ENCODE assay signal across 29 cellular contexts in the genomic region with DNA sequence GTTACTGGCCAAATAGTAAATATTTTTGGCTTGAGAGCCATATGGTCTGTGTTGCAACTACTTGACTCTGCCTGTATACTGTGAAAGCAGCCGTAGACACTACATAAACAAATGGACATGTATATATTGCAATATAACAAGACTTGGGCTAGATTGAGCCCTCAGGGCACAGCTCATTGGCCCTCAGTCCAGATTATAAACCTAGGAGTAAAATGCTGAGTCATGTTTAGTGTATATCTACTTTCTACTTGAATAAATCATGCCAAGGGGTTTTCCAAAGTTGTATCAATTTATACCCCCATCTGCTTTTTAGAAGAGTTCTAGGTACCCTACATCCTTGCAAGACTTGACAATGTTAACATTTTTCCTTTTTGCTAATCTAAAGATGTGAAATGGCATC. TPM values are rescaled to one million over a fixed set of nuclear protein-coding genes. Genes with fewer than 3 reads are reported as not detected.
A peak's percentile ranks its signal among the peaks of the same experiment; 100 is the strongest.
DNase-seq lines count a peak whose midpoint lies in the region; ATAC-seq, FAIRE-seq and TF ChIP-seq lines count a peak whose summit lies in the region.
"Had no signal": no experiment of that assay in that cellular context is flagged by ENCODE, and none has a peak within 500 bp of the region (broad histone marks: within the 10 kb centered on the region; RNA-seq: fewer than 3 reads in every experiment).

No MANE protein-coding gene starts in this region.

- dilution Hi-C loops in mammary epithelial cell (cut with HindIII; ENCODE audit: low sequenced_read_pairs) = no loop called here

- H3K4me1 ChIP-seq in mammary epithelial cell (ENCODE audit: insufficient read depth, low read length) = no peaks in the 10 kb centered on the region
- H3K4me1 ChIP-seq in HepG2 (ENCODE audit: insufficient read depth, low read length) = no peaks in the 10 kb centered on the region
- H3K4me1 ChIP-seq: thyroid gland, uterus had no signal

- TF ChIP-seq RAD21 in HepG2 (CRISPR knock-in tag; IDR thresholded peaks at IDR 0.05) = no peak

- 33% methylated on average over 1 of the region's 1 CpG for WGBS in mammary epithelial cell (ENCODE audit: low coverage, missing lambda C conversion rate)
- 0% methylated on average over 1 of the region's 1 CpG for WGBS in HepG2 (ENCODE audit: low lambda C conversion rate)

- CTCF ChIA-PET in mammary epithelial cell (lab: Charles Lee; ENCODE audit: low non-redundant PET) (no interaction called here), HepG2 (lab: Yijun Ruan, JAX; ENCODE audit: low intra/inter-chr PET ratio, low total read pairs) (no interaction called here)

- no TSS peak for BruUV-seq in mammary epithelial cell (replicated peaks; lab: Mats Ljungman, UMichigan)
- BruUV-seq in HepG2 (replicated peaks; lab: Mats Ljungman, UMichigan) = no TSS peak

- H3K27me3 ChIP-seq in mammary epithelial cell (ENCODE audit: insufficient read depth, low read length) (no peaks in the 10 kb centered on the region), HepG2 (ENCODE audit: control insufficient read depth in 1 of 2, insufficient read depth in 2 of 2, low read length in 2 of 2) (no peaks in the 10 kb centered on the region)
- H3K27me3 ChIP-seq: thyroid gland, uterus had no signal

- no peak for FAIRE-seq in HepG2 (lab: Jason Lieb, UNC)

- H2AFZ ChIP-seq in mammary epithelial cell (ENCODE audit: low read depth, low read length) (no peak overlapping the region), HepG2 (ENCODE audit: low read length) (no peak overlapping the region)

- TF ChIP-seq EP300 in HepG2 (IDR thresholded peaks at IDR 0.05; ENCODE audit: low read depth in 2 of 2, low read length in 2 of 2) = no peak
- no peak for TF ChIP-seq EP300 in HepG2 (CRISPR knock-in tag; IDR thresholded peaks at IDR 0.05; ENCODE audit: borderline replicate concordance)

- intact Hi-C loops in mammary epithelial cell (cut with micrococcal nuclease) = no loop called here
- intact Hi-C loops in HepG2 (cut with micrococcal nuclease; ENCODE audit: unreplicated experiment) = no loop called here

- DNase-seq in NCI-H82 (lab: John Stamatoyannopoulos, UW) = peak; percentile 11
- no peak for DNase-seq in NCI-H82 treated with DMSO at 0.1 percent for 48 hours (lab: John Stamatoyannopoulos, UW; ENCODE audit: unreplicated experiment)
- peak; percentile 18 for DNase-seq in NCI-H460 (ENCODE audit: extremely low read depth, low read depth)
- peak; percentile 6 for DNase-seq in mammary epithelial cell
- no peak for DNase-seq in HepG2 (ENCODE audit: low spot score)
- DNase-seq in NCI-H526 treated with DMSO at 0.1 percent for 48 hours (lab: John Stamatoyannopoulos, UW) = no peak
- no peak for DNase-seq in 8988T
- no peak for DNase-seq in pons (ENCODE audit: low spot score)
- DNase-seq: activated CD4-positive, alpha-beta T cell treated with anti-CD3 and anti-CD28 coated beads, Interleukin-2, amount 50 U/mL, for 4 hours; activated CD4-positive, CD25-positive, alpha-beta regulatory T cell; activated CD8-positive, alpha-beta memory T cell treated with anti-CD3 and anti-CD28 coated beads, Interleukin-2, amount 10 ng/mL, durations not matched to agents 7 days and 5 days; activated gamma-delta T cell treated with Interleukin-2 at 50 U/mL for 16 hours; activated T-cell treated with anti-CD3 and anti-CD28 coated beads, Interleukin-2, amount 50 U/mL, for 4 hours; AML-193; CD4-positive, alpha-beta memory T cell; dermis blood vessel endothelial cell; endodermal cell; hippocampal formation; Kasumi-1; left cardiac atrium; NCI-H146; stimulated activated CD4-positive, alpha-beta T cell treated with anti-CD3 and anti-CD28 coated beads, Interleukin-4, amount 100 ng/mL, for 24 hours; thyroid gland; uterus had no signal

- H3K79me2 ChIP-seq in mammary epithelial cell (ENCODE audit: insufficient read depth, low read length) (no peaks in the 10 kb centered on the region), HepG2 (ENCODE audit: insufficient read depth, low read length) (no peaks in the 10 kb centered on the region)

- in situ Hi-C loops in mammary epithelial cell (cut with MboI; ENCODE audit: low sequenced_read_pairs in 2 of 2) (no loop called here), HepG2 (cut with HindIII; ENCODE audit: extremely low pct_ligation_motif_present, low pct_unique_long_range_greater_than_20kb) (no loop called here)

- H3K4me3 ChIP-seq in mammary epithelial cell (replicated peaks in 1 of 3; ENCODE audit: insufficient read depth in 1 of 3, low read depth in 2 of 3, low read length in 3 of 3) (no peak overlapping the region), HepG2 (replicated peaks in 1 of 3; ENCODE audit: insufficient read depth in 1 of 3, low read depth in 2 of 3, low read length in 3 of 3) (no peak overlapping the region)
- H3K4me3 ChIP-seq: GM23338, SK-N-MC, thyroid gland, uterus had no signal

- H3K9me3 ChIP-seq in mammary epithelial cell (replicated peaks; ENCODE audit: insufficient read depth, low read length) (no peaks in the 10 kb centered on the region), HepG2 (ENCODE audit: low read length) (no peaks in the 10 kb centered on the region)
- H3K9me3 ChIP-seq: thyroid gland, uterus had no signal

- no peaks in the 10 kb centered on the region for H4K20me1 ChIP-seq in mammary epithelial cell (ENCODE audit: insufficient read depth, low read length)
- no peaks in the 10 kb centered on the region for H4K20me1 ChIP-seq in HepG2 (ENCODE audit: insufficient read depth, low read length)

- no peak for ATAC-seq in HepG2
- ATAC-seq: activated CD8-positive, alpha-beta memory T cell treated with anti-CD3 and anti-CD28 coated beads, Interleukin-2, amount 10 ng/mL, durations not matched to agents 7 days and 5 days; activated T-cell treated with anti-CD3 and anti-CD28 coated beads, Interleukin-2, amount 50 U/mL, for 4 hours; esophagus mucosa; GM23338; left cardiac atrium had no signal

- no peak overlapping the region for H3K4me2 ChIP-seq in mammary epithelial cell (ENCODE audit: insufficient read depth, low read depth, low read length)
- H3K4me2 ChIP-seq in HepG2 (ENCODE audit: low read depth, low read length) = no peak overlapping the region
- H3K4me2 ChIP-seq: GM23338 had no signal

- H3K27ac ChIP-seq in mammary epithelial cell (ENCODE audit: insufficient read depth, low read depth, low read length) (no peak overlapping the region), HepG2 (ENCODE audit: extremely low read length, insufficient read depth, low read length) (no peak overlapping the region)
- H3K27ac ChIP-seq: SK-N-MC, thyroid gland, uterus had no signal

- no peak for TF ChIP-seq POLR2A in HepG2 (IDR thresholded peaks at IDR 0.05; ENCODE audit: insufficient read depth in 1 of 2, low read depth in 2 of 2, low read length in 2 of 2)

- no peak overlapping the region for H3K9ac ChIP-seq in mammary epithelial cell (ENCODE audit: insufficient read depth, low read length)
- H3K9ac ChIP-seq in HepG2 (ENCODE audit: insufficient read depth, low read depth, low read length) = no peak overlapping the region

- TF ChIP-seq CTCF in mammary epithelial cell (conservative IDR thresholded peaks at IDR 0.05 in 1 of 2, IDR thresholded peaks at IDR 0.05 in 1 of 2; ENCODE audit: extremely low read depth in 1 of 2, insufficient read depth in 1 of 2, low read depth in 1 of 2, low read length in 2 of 2) = no peak
- TF ChIP-seq CTCF in HepG2 (CRISPR knock-in tag; IDR thresholded peaks at IDR 0.05) = no peak

- POLR2A ChIA-PET in HepG2 (lab: Yijun Ruan, JAX) = no interaction called here

- H3K36me3 ChIP-seq in mammary epithelial cell (ENCODE audit: insufficient read depth, low read length) = no peaks in the 10 kb centered on the region
- no peaks in the 10 kb centered on the region for H3K36me3 ChIP-seq in HepG2 (replicated peaks in 1 of 2; ENCODE audit: control insufficient read depth in 1 of 2, insufficient read depth in 2 of 2, low read length in 2 of 2)
- H3K36me3 ChIP-seq: thyroid gland, uterus had no signal

RNA-seq across cellular contexts. Expression of a gene that starts 27.4 kb away (rescaled TPM):
- total RNA-seq in NCI-H460 (2014; rRNA removed; shearing (Covaris generic)) = not detected in 2 replicates
- polyA plus RNA-seq in NCI-H460 (2014; cell fraction: nucleus; rRNA removed) = 0.08 TPM in 1 of 2 replicates, not detected in the other
- under 1 TPM in 1 of 2 donors, not detected in 1; 0.28 TPM for total RNA-seq in mammary epithelial cell
- polyA plus RNA-seq in mammary epithelial cell = not detected
- not detected for polyA minus RNA-seq in mammary epithelial cell
- total RNA-seq in HepG2 (2016; rRNA removed; fragmentation: Illumina TruSeq; extraction: Trizol) = not detected in 2 replicates
- total RNA-seq in HepG2 (2016; cell fraction: cytosol; rRNA removed; fragmentation: Illumina TruSeq; extraction: Trizol; ENCODE audit: low read depth) = not detected in 2 replicates
- not detected in 2 replicates for total RNA-seq in HepG2 (2016; cell fraction: insoluble cytoplasmic fraction; rRNA removed; fragmentation: Illumina TruSeq; extraction: Trizol)
- total RNA-seq in HepG2 (2016; cell fraction: membrane; rRNA removed; fragmentation: Illumina TruSeq; extraction: Trizol) = not detected in 2 replicates
- total RNA-seq in HepG2 (2016; cell fraction: nucleus; rRNA removed; fragmentation: Illumina TruSeq; extraction: Trizol) = not detected in 2 replicates
- polyA plus RNA-seq in HepG2 (2011; rRNA removed) = not detected in 2 replicates
- polyA plus RNA-seq in HepG2 (2011; cell fraction: cytosol; rRNA removed) = not detected in 2 replicates
- 0.23 TPM in 1 of 2 replicates, not detected in the other for polyA plus RNA-seq in HepG2 (2011; cell fraction: nucleus; rRNA removed)
- polyA plus RNA-seq in HepG2 (2012) = not detected in 2 replicates
- polyA plus RNA-seq in HepG2 (2016; cell fraction: cytosol; fragmentation: Illumina TruSeq; extraction: Trizol; ENCODE audit: low read depth) = not detected in 2 replicates
- not detected in 2 replicates for polyA plus RNA-seq in HepG2 (2016; cell fraction: insoluble cytoplasmic fraction; fragmentation: Illumina TruSeq; extraction: Trizol; ENCODE audit: low read depth)
- polyA plus RNA-seq in HepG2 (2016; cell fraction: membrane; fragmentation: Illumina TruSeq; extraction: Trizol; ENCODE audit: low read depth) = not detected in 2 replicates
- not detected in 2 replicates for polyA plus RNA-seq in HepG2 (2016; cell fraction: nucleus; fragmentation: Illumina TruSeq; extraction: Trizol; ENCODE audit: insufficient read depth, low read depth)
- not detected in 2 replicates for polyA minus RNA-seq in HepG2 (2011; rRNA and poly(A)+ RNA removed; ENCODE audit: low replicate concordance)
- polyA minus RNA-seq in HepG2 (2011; cell fraction: cytosol; rRNA and poly(A)+ RNA removed) = not detected in 2 replicates
- not detected in 2 replicates for polyA minus RNA-seq in HepG2 (2011; cell fraction: nucleus; rRNA and poly(A)+ RNA removed)
- total RNA-seq: A172; activated T-cell treated with anti-CD3 and anti-CD28 coated beads, Interleukin-2, amount 50 U/mL, for 4 hours; CD4-positive, alpha-beta memory T cell; dermis blood vessel endothelial cell; pulmonary artery endothelial cell had no signal
- polyA plus RNA-seq: CD4-positive, alpha-beta memory T cell had no signal

RNA-seq across cellular contexts. Expression of a gene that starts 41.3 kb away (rescaled TPM):
- total RNA-seq in NCI-H460 (2014; rRNA removed; shearing (Covaris generic)) = 31.5 and 35.8 TPM in 2 replicates
- polyA plus RNA-seq in NCI-H460 (2014; cell fraction: nucleus; rRNA removed) = 45.9 and 55.8 TPM in 2 replicates
- 10 to 100 TPM; 44.3 to 50.7 TPM for total RNA-seq in mammary epithelial cell
- polyA plus RNA-seq in mammary epithelial cell = 10.4 TPM
- 97.7 TPM for polyA minus RNA-seq in mammary epithelial cell
- 43.4 and 65.0 TPM in 2 replicates for total RNA-seq in HepG2 (2016; rRNA removed; fragmentation: Illumina TruSeq; extraction: Trizol)
- total RNA-seq in HepG2 (2016; cell fraction: cytosol; rRNA removed; fragmentation: Illumina TruSeq; extraction: Trizol; ENCODE audit: low read depth) = 2.5 and 3.7 TPM in 2 replicates
- 41.0 and 59.0 TPM in 2 replicates for total RNA-seq in HepG2 (2016; cell fraction: insoluble cytoplasmic fraction; rRNA removed; fragmentation: Illumina TruSeq; extraction: Trizol)
- 6.3 and 6.4 TPM in 2 replicates for total RNA-seq in HepG2 (2016; cell fraction: membrane; rRNA removed; fragmentation: Illumina TruSeq; extraction: Trizol)
- total RNA-seq in HepG2 (2016; cell fraction: nucleus; rRNA removed; fragmentation: Illumina TruSeq; extraction: Trizol) = 49.7 and 54.1 TPM in 2 replicates
- 12.1 and 12.3 TPM in 2 replicates for polyA plus RNA-seq in HepG2 (2011; rRNA removed)
- polyA plus RNA-seq in HepG2 (2011; cell fraction: cytosol; rRNA removed) = 4.7 and 6.7 TPM in 2 replicates
- 26.2 and 26.3 TPM in 2 replicates for polyA plus RNA-seq in HepG2 (2011; cell fraction: nucleus; rRNA removed)
- polyA plus RNA-seq in HepG2 (2012) = 17.4 and 23.5 TPM in 2 replicates
- polyA plus RNA-seq in HepG2 (2016; cell fraction: cytosol; fragmentation: Illumina TruSeq; extraction: Trizol; ENCODE audit: low read depth) = 0.51 and 0.87 TPM in 2 replicates
- polyA plus RNA-seq in HepG2 (2016; cell fraction: insoluble cytoplasmic fraction; fragmentation: Illumina TruSeq; extraction: Trizol; ENCODE audit: low read depth) = 24.1 and 25.2 TPM in 2 replicates
- 2.3 and 2.5 TPM in 2 replicates for polyA plus RNA-seq in HepG2 (2016; cell fraction: membrane; fragmentation: Illumina TruSeq; extraction: Trizol; ENCODE audit: low read depth)
- 31.5 and 34.5 TPM in 2 replicates for polyA plus RNA-seq in HepG2 (2016; cell fraction: nucleus; fragmentation: Illumina TruSeq; extraction: Trizol; ENCODE audit: insufficient read depth, low read depth)
- 10.6 and 14.4 TPM in 2 replicates for polyA minus RNA-seq in HepG2 (2011; rRNA and poly(A)+ RNA removed; ENCODE audit: low replicate concordance)
- polyA minus RNA-seq in HepG2 (2011; cell fraction: cytosol; rRNA and poly(A)+ RNA removed) = 8.8 and 9.3 TPM in 2 replicates
- 77.6 and 88.6 TPM in 2 replicates for polyA minus RNA-seq in HepG2 (2011; cell fraction: nucleus; rRNA and poly(A)+ RNA removed)

Comparison
In these comparisons a context has a peak if more than half of its experiments do, and no peak if none do; other contexts are left out.
1. DNase-seq: peak in NCI-H82 (single experiment), NCI-H460 (single experiment) and mammary epithelial cell (single experiment); none in NCI-H82 treated with DMSO at 0.1 percent for 48 hours (single experiment), HepG2 (single experiment), NCI-H526 treated with DMSO at 0.1 percent for 48 hours (single experiment), 8988T (single experiment) and pons (single experiment).